Comparison of ENCODE assay signal across 8 cellular contexts in the genomic region with DNA sequence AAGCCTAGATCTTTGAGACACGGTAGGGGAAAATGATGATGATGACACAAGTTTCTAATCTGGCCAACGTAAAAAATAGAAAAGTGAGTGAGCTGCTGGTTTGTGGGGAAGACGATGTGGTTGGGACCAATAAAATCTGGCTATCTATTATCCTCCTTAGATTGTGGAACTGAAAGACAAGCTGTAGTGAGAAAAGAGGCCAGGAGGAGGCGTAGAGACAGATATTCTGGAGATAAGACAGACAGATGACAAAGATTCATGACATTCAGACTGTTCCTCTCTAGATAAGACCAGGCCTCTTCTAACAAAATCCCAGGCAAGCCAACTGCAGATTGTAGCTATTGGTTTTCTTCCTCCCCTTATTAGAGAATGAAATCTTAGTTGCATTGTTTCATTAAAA.
A peak's percentile ranks its signal among the peaks of the same experiment; 100 is the strongest.
DNase-seq lines count a peak whose midpoint lies in the region; ATAC-seq and TF ChIP-seq lines count a peak whose summit lies in the region.

No MANE protein-coding gene starts in this region.

- ATAC-seq in GM21529 (IDR thresholded peaks at IDR 0.05; ENCODE audit: unreplicated experiment), result peak; percentile 79
- no peak for ATAC-seq in GM19328 (IDR thresholded peaks at IDR 0.05; ENCODE audit: unreplicated experiment)
- ATAC-seq in activated CD4-positive, CD25-positive, alpha-beta regulatory T cell treated with anti-CD3 and anti-CD28 coated beads, Interleukin-2, amount 50 U/mL, for 24 hours, result no peak

- TF ChIP-seq CTCF in fibroblast of mammary gland (conservative IDR thresholded peaks at IDR 0.05; ENCODE audit: control insufficient read depth, insufficient read depth, low read depth, low read length), result peak; percentile 38

- DNase-seq in COLO829 (ENCODE audit: low spot score) (peak; percentile 8), NCI-H460 (ENCODE audit: extremely low read depth, low read depth) (peak; percentile 17), fibroblast of mammary gland (ENCODE audit: low read depth) (peak; percentile 32), AG20443 (ENCODE audit: low spot score) (no peak), NCI-H1105 treated with DMSO at 0.1 percent for 48 hours (lab: John Stamatoyannopoulos, UW) (no peak)

- no peak overlapping the region for H3K4me3 ChIP-seq in fibroblast of mammary gland (ENCODE audit: control insufficient read depth, low read depth, low read length)

Comparison
In these comparisons a context has a peak if more than half of its experiments do, and no peak if none do; other contexts are left out.
1. DNase-seq: peak in COLO829 (single experiment), NCI-H460 (single experiment) and fibroblast of mammary gland (single experiment); none in AG20443 (single experiment) and NCI-H1105 treated with DMSO at 0.1 percent for 48 hours (single experiment).